ENCODE assay signal across 10 cellular contexts in genomic region chr11:104343578-104343977, GRCh38.
DNase-seq lines count a peak whose midpoint lies in the region; ATAC-seq and TF ChIP-seq lines count a peak whose summit lies in the region.
"Had no signal": no experiment of that assay in that cellular context is flagged by ENCODE, and none has a peak within 500 bp of the region (broad histone marks: within the 10 kb centered on the region; RNA-seq: fewer than 3 reads in every experiment).

No MANE protein-coding gene starts in this region.

- DNase-seq in erythroblast (lab: John Stamatoyannopoulos, UW) (peak; percentile 3 to 4), islet precursor cell (no peak), psoas muscle (no peak), posterior vena cava (ENCODE audit: low spot score) (no peak)
- DNase-seq: activated T-cell treated with anti-CD3 and anti-CD28 coated beads for 4 hours had no signal

- no peaks in the 10 kb centered on the region for H3K4me1 ChIP-seq in psoas muscle

- no peak overlapping the region for H3K4me3 ChIP-seq in psoas muscle

- no peaks in the 10 kb centered on the region for H3K27me3 ChIP-seq in psoas muscle (ENCODE audit: insufficient read depth in 3 of 3, low read length in 2 of 3)
- H3K27me3 ChIP-seq: neutrophil had no signal

- TF ChIP-seq CTCF in C4-2B (conservative IDR thresholded peaks at IDR 0.05) (peak; percentile 66), LNCAP (IDR thresholded peaks at IDR 0.05) (peak; percentile 26; the same call in 1 of the 2 replicates), psoas muscle (IDR thresholded peaks at IDR 0.05) (no peak)

- no peaks in the 10 kb centered on the region for H3K9me3 ChIP-seq in psoas muscle
- H3K9me3 ChIP-seq: neutrophil had no signal

- no peaks in the 10 kb centered on the region for H3K36me3 ChIP-seq in psoas muscle (ENCODE audit: insufficient read depth in 1 of 2, low read depth in 1 of 2)
- H3K36me3 ChIP-seq: neutrophil had no signal

- intact Hi-C loops in psoas muscle (cut with DNase I): no loop called here
- intact Hi-C loops in posterior vena cava (cut with DNase I): no loop called here

- WGBS in psoas muscle, 3 donors: 75 to 90% (median 85%) methylated on average over 1 of the region's 1 CpG

- no peak overlapping the region for H3K27ac ChIP-seq in C4-2B
- H3K27ac ChIP-seq in psoas muscle: no peak overlapping the region
- H3K27ac ChIP-seq: neutrophil had no signal

- no peak for TF ChIP-seq POLR2A in erythroblast (IDR thresholded peaks at IDR 0.05; ENCODE audit: low read length)

- ATAC-seq in GM19463 (IDR thresholded peaks at IDR 0.05; ENCODE audit: unreplicated experiment) (peak; percentile 71), GM19324 (IDR thresholded peaks at IDR 0.05; ENCODE audit: low FRiP score, unreplicated experiment) (no peak), psoas muscle (no peak)

Comparison
In these comparisons a context has a peak if more than half of its experiments do, and no peak if none do; other contexts are left out.
1. DNase-seq: peak in erythroblast (2 of 2); none in islet precursor cell (single experiment), psoas muscle (0 of 2) and posterior vena cava (single experiment).